Comparison of ENCODE assay signal across 22 cellular contexts in the genomic region with DNA sequence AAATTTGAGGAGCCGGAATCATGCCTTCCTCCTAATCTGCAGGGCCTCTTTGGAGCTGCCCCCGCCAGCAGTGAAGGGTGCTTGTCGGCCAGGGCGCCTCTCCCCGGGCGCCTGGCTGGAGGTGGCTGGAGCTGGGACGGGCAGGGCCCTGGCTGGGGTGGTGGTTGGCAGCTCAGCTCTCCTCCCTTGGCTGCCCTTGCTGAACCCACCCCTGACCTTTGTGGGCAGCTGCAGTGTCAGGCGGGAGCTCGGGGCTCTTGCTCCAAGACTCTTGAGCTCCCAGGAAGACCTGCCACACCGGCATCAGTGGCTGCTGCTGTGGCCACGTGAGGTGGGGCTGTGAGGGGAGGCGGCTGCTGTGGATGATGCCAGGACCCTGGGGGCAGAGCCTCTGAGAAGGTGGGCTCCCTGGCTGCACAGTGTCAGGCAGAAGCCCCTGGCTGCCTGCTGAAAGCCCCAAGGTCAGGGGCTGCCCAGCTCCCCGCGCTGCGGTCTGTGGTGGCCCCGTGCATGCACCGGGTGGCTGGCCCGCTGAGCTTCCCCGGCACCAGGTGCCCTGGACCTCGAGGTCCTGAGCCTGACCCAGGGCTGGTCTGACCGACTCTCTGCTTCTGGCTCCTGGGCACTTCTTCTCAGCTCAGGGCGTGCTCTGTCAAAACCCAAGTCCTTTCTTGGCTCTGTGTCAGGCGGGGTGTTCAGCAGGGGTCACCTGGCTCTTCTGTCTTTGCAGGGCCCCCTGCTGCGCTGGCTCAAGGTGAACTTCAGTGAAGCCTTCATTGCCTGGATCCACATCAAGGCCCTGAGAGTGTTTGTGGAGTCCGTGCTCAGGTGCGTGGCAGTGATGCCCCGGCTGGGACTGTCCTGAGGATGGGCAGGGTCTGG. TPM values are rescaled to one million over a fixed set of nuclear protein-coding genes. Genes with fewer than 3 reads are reported as not detected.
A peak's percentile ranks its signal among the peaks of the same experiment; 100 is the strongest.
DNase-seq lines count a peak whose midpoint lies in the region; ATAC-seq and TF ChIP-seq lines count a peak whose summit lies in the region.
"Had no signal": no experiment of that assay in that cellular context is flagged by ENCODE, and none has a peak within 500 bp of the region (broad histone marks: within the 10 kb centered on the region; RNA-seq: fewer than 3 reads in every experiment).

No MANE protein-coding gene starts in this region.

- DNase-seq in Right ventricle myocardium inferior (ENCODE audit: missing footprints) (no peak), left cardiac atrium (no peak), cardiac septum (ENCODE audit: low spot score) (peak; percentile 72), mesenteric fat pad (ENCODE audit: low spot score) (peak; percentile 79), testis (peak; percentile 10), caudate nucleus (lab: John Stamatoyannopoulos, UW) (no peak), lower lobe of right lung (no peak), activated gamma-delta T cell treated with Interleukin-2 at 50 U/mL for 16 hours (no peak)
- DNase-seq: activated CD8-positive, alpha-beta memory T cell treated with anti-CD3 and anti-CD28 coated beads, Interleukin-2, amount 50 U/mL, for 48 hours; amniotic stem cell; dermis blood vessel endothelial cell; MM.1S; NCI-H1436; NCI-H69; psoas muscle; SIG-M5 had no signal

- H3K36me3 ChIP-seq in testis (ENCODE audit: low read depth, missing control alignments) (no peaks in the 10 kb centered on the region), lower lobe of right lung (peaks cover 52% of the 10 kb centered on the region)

- no peak overlapping the region for H3K4me3 ChIP-seq in testis
- H3K4me3 ChIP-seq in lower lobe of right lung, result no peak overlapping the region
- H3K4me3 ChIP-seq: hepatocyte, psoas muscle, vagina had no signal

- TF ChIP-seq CTCF in testis (IDR thresholded peaks at IDR 0.05) (no peak), lower lobe of right lung (IDR thresholded peaks at IDR 0.05) (no peak)

- H3K27ac ChIP-seq in testis, result no peak overlapping the region
- no peak overlapping the region for H3K27ac ChIP-seq in caudate nucleus (ENCODE audit: low read depth, low read length)
- no peak overlapping the region for H3K27ac ChIP-seq in lower lobe of right lung
- H3K27ac ChIP-seq: C4-2B, hepatocyte, HL-60, psoas muscle, vagina had no signal

- no peaks in the 10 kb centered on the region for H3K9me3 ChIP-seq in testis
- no peaks in the 10 kb centered on the region for H3K9me3 ChIP-seq in lower lobe of right lung
- H3K9me3 ChIP-seq: psoas muscle, vagina had no signal

- WGBS in testis, 2 donors, result 81 to 87% methylated on average over 6 to 27 of the region's 27 CpGs

- no peaks in the 10 kb centered on the region for H3K27me3 ChIP-seq in testis
- H3K27me3 ChIP-seq in lower lobe of right lung (ENCODE audit: low read depth), result no peaks in the 10 kb centered on the region
- H3K27me3 ChIP-seq: hepatocyte, vagina had no signal

- intact Hi-C loops in Right ventricle myocardium inferior (cut with DNase I), result no loop called here
- intact Hi-C loops in left cardiac atrium (cut with DNase I), result no loop called here
- intact Hi-C loops in cardiac septum (cut with DNase I), result no loop called here
- intact Hi-C loops in testis (cut with DNase I; ENCODE audit: low total_unique reads), result no loop called here
- intact Hi-C loops in lower lobe of right lung (cut with DNase I), result no loop called here

- H3K4me1 ChIP-seq in testis (peaks cover 14% of the 10 kb centered on the region), lower lobe of right lung (peaks cover 16% of the 10 kb centered on the region)
- H3K4me1 ChIP-seq: psoas muscle had no signal

- peak; percentile 32 for ATAC-seq in Right ventricle myocardium inferior
- no peak for ATAC-seq in left cardiac atrium
- ATAC-seq in lower lobe of right lung, result no peak

- TF ChIP-seq POLR2A in testis (IDR thresholded peaks at IDR 0.05), result no peak

RNA-seq across cellular contexts. Expression of gene PDIA6, which starts 34.5 kb away (rescaled TPM):
- total RNA-seq in Right ventricle myocardium inferior, result 125 TPM
- 100 to 1,000 TPM; 149 to 157 TPM for total RNA-seq in left cardiac atrium
- 130 TPM for total RNA-seq in cardiac septum
- total RNA-seq in mesenteric fat pad, result 157 TPM
- 10 to 100 TPM; 74.3 to 78.4 TPM for total RNA-seq in testis
- polyA plus RNA-seq in testis (ENCODE audit: insufficient read depth, low read depth, low replicate concordance), result 123 TPM
- 167 TPM for total RNA-seq in lower lobe of right lung

RNA-seq across cellular contexts. Expression of gene ATP6V1C2, which starts 56.7 kb away (rescaled TPM):
- total RNA-seq in Right ventricle myocardium inferior (1.9 TPM), left cardiac atrium (under 1 TPM; 0.18 to 0.47 TPM), cardiac septum (0.24 TPM), mesenteric fat pad (1.4 TPM), testis (1 to 10 TPM; 5.9 to 6.2 TPM), lower lobe of right lung (1.7 TPM)
- polyA plus RNA-seq in testis (ENCODE audit: insufficient read depth, low read depth, low replicate concordance), result 3.6 TPM
- total RNA-seq: activated CD4-positive, alpha-beta T cell treated with anti-CD3 and anti-CD28 coated beads, Interleukin-2, amount 10 ng/mL, durations not matched to agents 24 days and 14 days; T-helper 1 cell treated with Interleukin-12 subunit alpha and Interleukin-12 subunit beta and Interleukin-4 antibody, amounts not matched to agents 30 ng/mL and 1 ng/mL, for 36 hours had no signal

Comparison
In these comparisons a context has a peak if more than half of its experiments do, and no peak if none do; other contexts are left out.
1. DNase-seq: peak in cardiac septum (single experiment), mesenteric fat pad (single experiment) and testis (single experiment); none in Right ventricle myocardium inferior (single experiment), left cardiac atrium (single experiment), caudate nucleus (0 of 61), lower lobe of right lung (single experiment) and activated gamma-delta T cell treated with Interleukin-2 at 50 U/mL for 16 hours (single experiment).